In genomic region chr1:209675567-209676154, GRCh38 we compare ENCODE assay signal across 8 cellular contexts. TPM values are rescaled to one million over a fixed set of nuclear protein-coding genes. Genes with fewer than 3 reads are reported as not detected.
DNase-seq lines count a peak whose midpoint lies in the region; ATAC-seq and TF ChIP-seq lines count a peak whose summit lies in the region.

No MANE protein-coding gene starts in this region.

- peak overlapping the region; percentile 79 for H3K56ac ChIP-seq in mesendoderm (ENCODE audit: low read length)

- H2BK120ac ChIP-seq in mesendoderm (ENCODE audit: low read depth, low read length) = no peak overlapping the region

- no peak overlapping the region for H3K4ac ChIP-seq in mesendoderm (ENCODE audit: low read depth, low read length)

- H2AK5ac ChIP-seq in mesendoderm (ENCODE audit: low read length) = no peak overlapping the region

- TF ChIP-seq EP300 in tibial nerve (IDR thresholded peaks at IDR 0.05) = no peak

- H3K4me2 ChIP-seq in mesendoderm (ENCODE audit: low read length) = peak overlapping the region; percentile 42

- no peaks in the 10 kb centered on the region for H3K27me3 ChIP-seq in Peyer's patch
- H3K27me3 ChIP-seq in mesendoderm (ENCODE audit: insufficient read depth, low read length, poor library complexity) = peaks cover 38% of the 10 kb centered on the region
- peaks cover 0 to 12% of the 10 kb centered on the region in 2 donors for H3K27me3 ChIP-seq in tibial nerve

- no peak overlapping the region for H3K27ac Mint-ChIP-seq in endothelial cell (ENCODE audit: unreplicated experiment)

- peaks cover 24% of the 10 kb centered on the region for H3K27me3 Mint-ChIP-seq in endothelial cell (ENCODE audit: unreplicated experiment)

- H3K4me1 Mint-ChIP-seq in endothelial cell (ENCODE audit: unreplicated experiment) = peaks cover 33% of the 10 kb centered on the region

- H4K8ac ChIP-seq in mesendoderm (ENCODE audit: low read depth, low read length) = no peak overlapping the region

- H3K9me3 ChIP-seq in Peyer's patch = no peaks in the 10 kb centered on the region
- peaks cover 0 to 3% (median 0%) of the 10 kb centered on the region in 4 donors for H3K9me3 ChIP-seq in tibial nerve

- H2BK5ac ChIP-seq in mesendoderm (ENCODE audit: low read length) = no peak overlapping the region

- H3K36me3 ChIP-seq in Peyer's patch (no peaks in the 10 kb centered on the region), mesendoderm (ENCODE audit: control insufficient read depth, insufficient read depth, low read length) (no peaks in the 10 kb centered on the region), tibial nerve (no peaks in the 10 kb centered on the region)

- TF ChIP-seq POLR2A in Peyer's patch (IDR thresholded peaks at IDR 0.05) = no peak
- TF ChIP-seq POLR2A in tibial nerve (IDR thresholded peaks at IDR 0.05) = no peak

- TF ChIP-seq CTCF in Peyer's patch (IDR thresholded peaks at IDR 0.05) = no peak
- no peak for TF ChIP-seq CTCF in endothelial cell (IDR thresholded peaks at IDR 0.05; ENCODE audit: unreplicated experiment)
- TF ChIP-seq CTCF in tibial nerve (IDR thresholded peaks at IDR 0.05) = no peak

- no peak overlapping the region for H4K5ac ChIP-seq in mesendoderm (ENCODE audit: low read length)

- no peak overlapping the region for H3K18ac ChIP-seq in mesendoderm (ENCODE audit: low read length)

- H3K79me2 ChIP-seq in mesendoderm (ENCODE audit: control insufficient read depth, insufficient read depth, low read length) = no peaks in the 10 kb centered on the region

- H3K4me3 ChIP-seq in Peyer's patch (peak overlapping the region; percentile 39 to 68 (median 51)), mesendoderm (ENCODE audit: low read length) (peak overlapping the region; percentile 4), tibial nerve (peak overlapping the region; percentile 24 to 53 (median 34))

- H2BK15ac ChIP-seq in mesendoderm (replicated peaks; ENCODE audit: low read depth) = no peak overlapping the region

- H3K4me1 ChIP-seq in Peyer's patch (peaks cover 0 to 26% (median 5%) of the 10 kb centered on the region in 4 donors), mesendoderm (ENCODE audit: control insufficient read depth, low read depth, low read length) (no peaks in the 10 kb centered on the region), tibial nerve (peaks cover 0 to 33% (median 7%) of the 10 kb centered on the region in 4 donors)

- no peak for ATAC-seq in HG02870 (IDR thresholded peaks at IDR 0.05; ENCODE audit: unreplicated experiment)

- H3K27ac ChIP-seq in Peyer's patch (peak overlapping the region; percentile 41 to 78 (median 50)), mesendoderm (ENCODE audit: low read depth, low read length) (no peak overlapping the region), tibial nerve (peak overlapping the region in 1 of 4 donors; percentile 32)

- no CpG with 5 or more reads among the region's 34 CpGs for WGBS in mesendoderm (ENCODE audit: extremely low coverage, insufficient coverage, low lambda C conversion rate)
- 3 to 6% methylated on average over 20 to 33 of the region's 34 CpGs for WGBS in tibial nerve, 2 donors

- no peak overlapping the region for H3K4me3 Mint-ChIP-seq in endothelial cell (ENCODE audit: unreplicated experiment)

- no peaks in the 10 kb centered on the region for H3K36me3 Mint-ChIP-seq in endothelial cell (ENCODE audit: low read depth, unreplicated experiment)

- no peaks in the 10 kb centered on the region for H3K9me3 Mint-ChIP-seq in endothelial cell (ENCODE audit: unreplicated experiment)

- H3K23ac ChIP-seq in mesendoderm (ENCODE audit: low read length) = no peak overlapping the region

- no peaks in the 10 kb centered on the region for H3K79me1 ChIP-seq in mesendoderm (ENCODE audit: low read length)

- DNase-seq in GM03348 (ENCODE audit: low spot score) (peak; percentile 49), Peyer's patch (peak in 2 of 3 donors; percentile 55 to 63), endothelial cell (ENCODE audit: low spot score) (peak; percentile 35), mesendoderm (peak; percentile 36), tibial nerve (ENCODE audit: low spot score in 2 of 2) (peak in 1 of 2 donors; percentile 10), mesenteric fat pad (ENCODE audit: low spot score) (no peak)
- no peak for DNase-seq in activated effector memory CD4-positive, alpha-beta T cell treated with Interleukin-2 at 50 U/mL for 16 hours

- peak overlapping the region; percentile 49 for H3K9ac ChIP-seq in mesendoderm (ENCODE audit: low read length)

RNA-seq across cellular contexts. Expression of gene G0S2, which starts 0.4 kb away (rescaled TPM):
- total RNA-seq in Peyer's patch (10 to 100 TPM in 3 of 4 donors, 1 to 10 TPM in 1; 2.3 to 70.4 (median 14.1) TPM), endothelial cell (ENCODE audit: unreplicated experiment) (not detected), tibial nerve (1,000 to 10,000 TPM in 1 of 4 donors, 100 to 1,000 TPM in 2, 10 to 100 TPM in 1; 60.8 to 1,224 (median 333) TPM), mesenteric fat pad (2,798 TPM)
- polyA plus RNA-seq in mesendoderm (2013, experiment 1 of 2) = 0.44 TPM
- polyA plus RNA-seq in mesendoderm (2013, experiment 2 of 2) = 0.36 TPM

RNA-seq across cellular contexts. Expression of gene LAMB3, which starts 23.4 kb away (rescaled TPM):
- 100 to 1,000 TPM in 3 of 4 donors, 1 to 10 TPM in 1; 9.1 to 109 (median 104) TPM for total RNA-seq in Peyer's patch
- total RNA-seq in endothelial cell (ENCODE audit: unreplicated experiment) = 0.21 TPM
- 0.79 TPM for polyA plus RNA-seq in mesendoderm (2013, experiment 1 of 2)
- polyA plus RNA-seq in mesendoderm (2013, experiment 2 of 2) = 0.73 TPM
- 10 to 100 TPM in 1 of 4 donors, 1 to 10 TPM in 3; 2.5 to 22.8 (median 4.2) TPM for total RNA-seq in tibial nerve
- total RNA-seq in mesenteric fat pad = 35.6 TPM

RNA-seq across cellular contexts. Expression of gene HSD11B1, which starts 29.0 kb away (rescaled TPM):
- 1 to 10 TPM in 3 of 4 donors, not detected in 1; 4.2 to 8.6 (median 5.8) TPM for total RNA-seq in Peyer's patch
- not detected for total RNA-seq in endothelial cell (ENCODE audit: unreplicated experiment)
- not detected for polyA plus RNA-seq in mesendoderm (2013, experiment 1 of 2)
- not detected for polyA plus RNA-seq in mesendoderm (2013, experiment 2 of 2)
- total RNA-seq in tibial nerve = 10 to 100 TPM in 3 of 4 donors, 1 to 10 TPM in 1; 7.1 to 92.2 (median 19.7) TPM
- total RNA-seq in mesenteric fat pad = 83.7 TPM

Comparison
In these comparisons a context has a peak if more than half of its experiments do, and no peak if none do; other contexts are left out.
1. DNase-seq: peak in GM03348 (single experiment), Peyer's patch (2 of 3), endothelial cell (single experiment) and mesendoderm (single experiment); none in activated effector memory CD4-positive, alpha-beta T cell treated with Interleukin-2 at 50 U/mL for 16 hours (single experiment) and mesenteric fat pad (single experiment).
2. Peak in every context shown above with its lines, with median percentiles within 50 percentile points of each other: H3K4me3 ChIP-seq.